ENCODE assay signal across 8 cellular contexts in genomic region chr9:112380102-112380581, GRCh38. TPM values are rescaled to one million over a fixed set of nuclear protein-coding genes. Genes with fewer than 3 reads are reported as not detected.
A peak's percentile ranks its signal among the peaks of the same experiment; 100 is the strongest.
DNase-seq lines count a peak whose midpoint lies in the region; ATAC-seq and TF ChIP-seq lines count a peak whose summit lies in the region.

Gene HSDL2 (plus strand): TSS chr9:112380108. CDS start chr9:112380164, 56 bp downstream.

- TF ChIP-seq EP300 in neural cell (conservative IDR thresholded peaks at IDR 0.05; ENCODE audit: poor library complexity, severe bottlenecking), result no peak

- peaks cover 9% of the 10 kb centered on the region for H3K79me2 ChIP-seq in neural cell (replicated peaks; ENCODE audit: insufficient read depth, low read length)

- peaks cover 11% of the 10 kb centered on the region for H3K36me3 Mint-ChIP-seq in CD8-positive, alpha-beta T cell
- H3K36me3 Mint-ChIP-seq in WTC11, result peaks cover 1% of the 10 kb centered on the region; the same call in 1 of the 2 replicates

- peak within 1 kb of the TSS; percentile 99 for H3K4me3 Mint-ChIP-seq in CD8-positive, alpha-beta T cell
- H3K4me3 Mint-ChIP-seq in WTC11, result peak within 1 kb of the TSS; percentile 90

- no peak for DNase-seq in CD8-positive, alpha-beta T cell
- DNase-seq in HL-60 (ENCODE audit: low read depth in 1 of 2, low spot score in 1 of 2) (no peak), WTC11 (ENCODE audit: low spot score) (no peak), fibroblast of mammary gland (ENCODE audit: low read depth) (peak; percentile 50), NCI-H2196 treated with DMSO at 0.1 percent for 48 hours (lab: John Stamatoyannopoulos, UW; ENCODE audit: unreplicated experiment) (no peak), NCI-H187 (lab: John Stamatoyannopoulos, UW) (no peak)

- ATAC-seq in CD8-positive, alpha-beta T cell, result peak; percentile 2
- ATAC-seq in GM19463 (IDR thresholded peaks at IDR 0.05; ENCODE audit: unreplicated experiment) (peak; percentile 20), WTC11 (no peak)

- H3K9me3 Mint-ChIP-seq in CD8-positive, alpha-beta T cell, result no peaks in the 10 kb centered on the region
- H3K9me3 Mint-ChIP-seq in WTC11, result 0 out of 2 replicates have a peak, but pooled peaks cover 3% of the 10 kb centered on the region

- H3K27me3 ChIP-seq in CD8-positive, alpha-beta T cell (ENCODE audit: insufficient read depth, low read length), result no peaks in the 10 kb centered on the region
- H3K27me3 ChIP-seq in HL-60 (ENCODE audit: insufficient read depth, poor library complexity, severe bottlenecking) (no peaks in the 10 kb centered on the region), neural cell (ENCODE audit: insufficient read depth, low read depth, low read length) (no peaks in the 10 kb centered on the region)

- H4K20me1 ChIP-seq in neural cell (ENCODE audit: insufficient read depth), result no peaks in the 10 kb centered on the region

- TF ChIP-seq RAD21 in neural cell (conservative IDR thresholded peaks at IDR 0.05), result no peak

- no peaks in the 10 kb centered on the region for H3K36me3 ChIP-seq in CD8-positive, alpha-beta T cell (ENCODE audit: insufficient read depth, low read length)
- no peaks in the 10 kb centered on the region for H3K36me3 ChIP-seq in neural cell (ENCODE audit: insufficient read depth, low read length)

- peaks cover 27% of the 10 kb centered on the region for H3K4me1 ChIP-seq in CD8-positive, alpha-beta T cell (ENCODE audit: insufficient read depth, low read length)

- H3K9me3 ChIP-seq in CD8-positive, alpha-beta T cell (ENCODE audit: low read length), result no peaks in the 10 kb centered on the region
- no peaks in the 10 kb centered on the region for H3K9me3 ChIP-seq in neural cell (ENCODE audit: low read length)

- H3K9ac ChIP-seq in neural cell (ENCODE audit: low read length), result peak within 1 kb of the TSS; percentile 83

- POLR2A ChIA-PET in CD8-positive, alpha-beta T cell (lab: Charles Lee), result interaction anchor here (0.7 to 2.3 kb wide), 10 partner anchors 13 to 371 kb away, joined by 3 to 18 read pairs (median 4); partner anchors contain the start of genes INIP, KIAA1958, PTBP3 and SNX30
- POLR2A ChIA-PET in WTC11 (lab: Charles Lee), result interaction anchor here (0.5 to 1.6 kb wide), 12 partner anchors 12 to 337 kb away, joined by 3 to 9 read pairs (median 4); partner anchors contain the start of genes INIP, KIAA1958 and PTBP3

- peak within 1 kb of the TSS; percentile 93 for H2AFZ ChIP-seq in neural cell (ENCODE audit: low read depth, low read length)

- peaks cover 57% of the 10 kb centered on the region for H3K4me1 Mint-ChIP-seq in CD8-positive, alpha-beta T cell (ENCODE audit: low read depth)
- peaks cover 29% of the 10 kb centered on the region for H3K4me1 Mint-ChIP-seq in WTC11

- peak within 1 kb of the TSS; percentile 96 for H3K27ac Mint-ChIP-seq in CD8-positive, alpha-beta T cell
- H3K27ac Mint-ChIP-seq in WTC11, result peak within 1 kb of the TSS; percentile 99

- no peaks in the 10 kb centered on the region for H3K27me3 Mint-ChIP-seq in CD8-positive, alpha-beta T cell (ENCODE audit: low read depth)
- no peaks in the 10 kb centered on the region for H3K27me3 Mint-ChIP-seq in WTC11 (ENCODE audit: low read depth)

- no peak for TF ChIP-seq CTCF in CD8-positive, alpha-beta T cell (IDR thresholded peaks at IDR 0.05)
- TF ChIP-seq CTCF in HL-60 (IDR thresholded peaks at IDR 0.05; ENCODE audit: insufficient read depth, low read length), result no peak
- no peak for TF ChIP-seq CTCF in WTC11 (IDR thresholded peaks at IDR 0.05)
- no peak for TF ChIP-seq CTCF in fibroblast of mammary gland (conservative IDR thresholded peaks at IDR 0.05; ENCODE audit: control insufficient read depth, insufficient read depth, low read depth, low read length)
- TF ChIP-seq CTCF in neural cell (IDR thresholded peaks at IDR 0.05; ENCODE audit: poor library complexity, severe bottlenecking), result no peak

- H3K9me2 ChIP-seq in neural cell (ENCODE audit: insufficient read depth, low read length), result no peaks in the 10 kb centered on the region

- intact Hi-C loops in CD8-positive, alpha-beta T cell (cut with DNase I, micrococcal nuclease), result loop anchor here (1.0 to 5.0 kb wide), 3 partner anchors 106 to 898 kb away; partner anchors contain the start of genes ECPAS (in 1 of the 2), INIP (in 1 of the 2) and KIAA1958 (in 1 of the 2)

- peak within 1 kb of the TSS; percentile 66 for H3K4me2 ChIP-seq in neural cell (ENCODE audit: low read length)

- CTCF ChIA-PET in CD8-positive, alpha-beta T cell (lab: Charles Lee), result interaction anchor here (1.0 to 2.7 kb wide), 7 partner anchors 10 to 337 kb away, joined by 3 to 14 read pairs (median 6); partner anchors contain the start of gene INIP
- CTCF ChIA-PET in WTC11 (lab: Charles Lee), result interaction anchor here (0.6 to 2.8 kb wide), 15 partner anchors 14 to 490 kb away, joined by 3 to 30 read pairs (median 5); partner anchors contain the start of genes INIP and PTBP3

- H3K4me3 ChIP-seq in CD8-positive, alpha-beta T cell (ENCODE audit: low read depth, low read length), result peak within 1 kb of the TSS; percentile 81
- peak within 1 kb of the TSS; percentile 88 for H3K4me3 ChIP-seq in HL-60 (replicated peaks; ENCODE audit: insufficient read depth, low read length)
- H3K4me3 ChIP-seq in fibroblast of mammary gland (ENCODE audit: control insufficient read depth, low read depth, low read length), result peak within 1 kb of the TSS; percentile 93
- H3K4me3 ChIP-seq in neural cell (ENCODE audit: low read length), result peak within 1 kb of the TSS; percentile 87

- no peaks in the 10 kb centered on the region for H3F3A ChIP-seq in neural cell (ENCODE audit: insufficient read depth, low read length, poor library complexity, severe bottlenecking)

- H3K27ac ChIP-seq in CD8-positive, alpha-beta T cell (ENCODE audit: low read depth, low read length), result peak within 1 kb of the TSS; percentile 77
- peak within 1 kb of the TSS; percentile 89 for H3K27ac ChIP-seq in HL-60 (replicated peaks)
- H3K27ac ChIP-seq in neural cell (ENCODE audit: low read length), result peak within 1 kb of the TSS; percentile 81

TF ChIP-seq in WTC11, 78 proteins besides CTCF, POLR2A, EP300 and RAD21 (continues in another document):
- TF ChIP-seq, protein P1, sequence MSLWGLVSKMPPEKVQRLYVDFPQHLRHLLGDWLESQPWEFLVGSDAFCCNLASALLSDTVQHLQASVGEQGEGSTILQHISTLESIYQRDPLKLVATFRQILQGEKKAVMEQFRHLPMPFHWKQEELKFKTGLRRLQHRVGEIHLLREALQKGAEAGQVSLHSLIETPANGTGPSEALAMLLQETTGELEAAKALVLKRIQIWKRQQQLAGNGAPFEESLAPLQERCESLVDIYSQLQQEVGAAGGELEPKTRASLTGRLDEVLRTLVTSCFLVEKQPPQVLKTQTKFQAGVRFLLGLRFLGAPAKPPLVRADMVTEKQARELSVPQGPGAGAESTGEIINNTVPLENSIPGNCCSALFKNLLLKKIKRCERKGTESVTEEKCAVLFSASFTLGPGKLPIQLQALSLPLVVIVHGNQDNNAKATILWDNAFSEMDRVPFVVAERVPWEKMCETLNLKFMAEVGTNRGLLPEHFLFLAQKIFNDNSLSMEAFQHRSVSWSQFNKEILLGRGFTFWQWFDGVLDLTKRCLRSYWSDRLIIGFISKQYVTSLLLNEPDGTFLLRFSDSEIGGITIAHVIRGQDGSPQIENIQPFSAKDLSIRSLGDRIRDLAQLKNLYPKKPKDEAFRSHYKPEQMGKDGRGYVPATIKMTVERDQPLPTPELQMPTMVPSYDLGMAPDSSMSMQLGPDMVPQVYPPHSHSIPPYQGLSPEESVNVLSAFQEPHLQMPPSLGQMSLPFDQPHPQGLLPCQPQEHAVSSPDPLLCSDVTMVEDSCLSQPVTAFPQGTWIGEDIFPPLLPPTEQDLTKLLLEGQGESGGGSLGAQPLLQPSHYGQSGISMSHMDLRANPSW (CRISPR knock-in tag; conservative IDR thresholded peaks at IDR 0.05; ENCODE audit: low read depth), result no peak
- TF ChIP-seq MLX (CRISPR knock-in tag; IDR thresholded peaks at IDR 0.05), result peak; percentile 81; the same call in 1 of the 2 replicates

TF ChIP-seq in neural cell, 6 proteins besides CTCF, POLR2A, EP300 and RAD21:
- TF ChIP-seq EZH2 (IDR thresholded peaks at IDR 0.05; ENCODE audit: borderline replicate concordance, insufficient read depth, low read length, poor library complexity, severe bottlenecking), result no peak
- TF ChIP-seq REST (IDR thresholded peaks at IDR 0.05; ENCODE audit: borderline replicate concordance), result no peak
- TF ChIP-seq TAF1 (IDR thresholded peaks at IDR 0.05; ENCODE audit: low read depth), result no peak
- no peak for TF ChIP-seq SMC3 (conservative IDR thresholded peaks at IDR 0.05; ENCODE audit: poor library complexity)
- TF ChIP-seq POLR2AphosphoS5 (IDR thresholded peaks at IDR 0.05), result no peak
- peak; percentile 33 for TF ChIP-seq MXI1 (conservative IDR thresholded peaks at IDR 0.05; ENCODE audit: poor library complexity, severe bottlenecking)

RNA-seq across cellular contexts. Expression of gene HSDL2, which starts in this region (rescaled TPM):
- 1 to 10 TPM; 3.0 to 4.0 TPM for total RNA-seq in CD8-positive, alpha-beta T cell
- total RNA-seq in WTC11 (2021), result 13.8 to 15.3 TPM (median 14.3 TPM) in 3 replicates
- 7.1 and 9.0 TPM in 2 replicates for polyA plus RNA-seq in neural cell
- polyA minus RNA-seq in neural cell, result 15.8 and 16.6 TPM in 2 replicates
